ENCODE assay signal across 32 cellular contexts in the genomic region with DNA sequence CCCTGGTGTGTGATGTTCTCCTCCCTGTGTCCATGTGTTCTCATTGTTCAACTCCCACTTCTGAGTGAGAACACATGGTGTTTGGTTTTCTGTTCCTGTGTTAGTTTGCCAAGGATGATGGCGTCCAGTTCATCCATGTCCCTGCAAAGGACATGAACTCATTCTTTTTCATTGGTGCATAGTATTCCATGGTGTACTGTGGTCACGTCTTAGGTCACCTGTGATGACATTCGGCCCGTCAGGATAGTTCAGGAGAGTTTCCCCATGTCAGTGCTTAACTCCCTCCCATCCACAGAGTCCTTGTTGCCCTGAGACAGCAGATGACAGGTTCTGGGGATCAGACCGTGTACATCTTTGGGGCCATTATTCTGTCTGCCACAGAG. TPM values are rescaled to one million over a fixed set of nuclear protein-coding genes. Genes with fewer than 3 reads are reported as not detected.
"Had no signal": no experiment of that assay in that cellular context is flagged by ENCODE, and none has a peak within 500 bp of the region (broad histone marks: within the 10 kb centered on the region; RNA-seq: fewer than 3 reads in every experiment).

No MANE protein-coding gene starts in this region.

- H3K4me3 ChIP-seq: ascending aorta, cardiac muscle cell had no signal

- H3K27me3 Mint-ChIP-seq: activated B cell treated with CpG ODN at 0.5 μM for 24 hours; activated CD4-positive, alpha-beta memory T cell treated with anti-CD3 and anti-CD28 coated beads for 36 hours; activated naive CD4-positive, alpha-beta T cell treated with anti-CD3 and anti-CD28 coated beads, Interleukin-2, amount 50 U/mL, for 24 hours; activated naive CD8-positive, alpha-beta T cell treated with anti-CD3 and anti-CD28 coated beads, Interleukin-2, amount 10 ng/mL, durations not matched to agents 7 days and 5 days; activated T-cell treated with anti-CD3 and anti-CD28 coated beads, Interleukin-2, amount 50 U/mL, for 24 hours had no signal

- ATAC-seq: Panc1, SK-N-SH treated with all-trans-retinoic acid at 6 μM for 48 hours had no signal

- H3K27ac Mint-ChIP-seq: activated B cell treated with CpG ODN at 0.5 μM for 24 hours; activated CD4-positive, alpha-beta memory T cell treated with anti-CD3 and anti-CD28 coated beads for 36 hours; activated naive CD4-positive, alpha-beta T cell treated with anti-CD3 and anti-CD28 coated beads, Interleukin-2, amount 50 U/mL, for 24 hours; activated naive CD8-positive, alpha-beta T cell treated with anti-CD3 and anti-CD28 coated beads, Interleukin-2, amount 10 ng/mL, durations not matched to agents 7 days and 5 days; activated T-cell treated with anti-CD3 and anti-CD28 coated beads, Interleukin-2, amount 50 U/mL, for 24 hours; activated T-helper 2 cell treated with anti-CD3 and anti-CD28 coated beads, Interferon-gamma antibody, Interleukin-2, Interleukin-4, amounts not matched to agents 10 μg/mL and 5 μg/mL and 100 μg/mL, durations not matched to agents 14 hours and 24 hours and 36 hours had no signal

- DNase-seq: activated B cell treated with CpG ODN at 0.5 μM for 24 hours; activated CD4-positive, alpha-beta memory T cell treated with anti-CD3 and anti-CD28 coated beads for 36 hours; activated CD4-positive, alpha-beta T cell treated with anti-CD3 and anti-CD28 coated beads for 4 hours; activated CD4-positive, alpha-beta T cell treated with anti-CD3 and anti-CD28 coated beads, Interleukin-2, amount 50 U/mL, for 1 hour; activated CD4-positive, CD25-positive, alpha-beta regulatory T cell treated with anti-CD3 and anti-CD28 coated beads, Interleukin-2, amount 50 U/mL, for 72 hours; activated gamma-delta T cell; activated naive CD4-positive, alpha-beta T cell treated with Interleukin-2 at 50 U/mL for 16 hours; activated naive CD8-positive, alpha-beta T cell treated with anti-CD3 and anti-CD28 coated beads, Interleukin-2, amount 10 ng/mL, durations not matched to agents 7 days and 5 days; activated T-cell treated with anti-CD3 and anti-CD28 coated beads, Interleukin-2, amount 50 U/mL, for 24 hours; amygdala; NCI-H1092 treated with DMSO at 0.1 percent for 48 hours; NCI-H1417; NCI-H187 treated with DMSO at 0.1 percent for 48 hours; NCI-H2081; NCI-H345; NCI-H524 treated with DMSO at 0.1 percent for 48 hours; SIG-M5; T-helper 1 cell; T-helper 2 cell; T-helper 9 cell had no signal

- H3K9me3 ChIP-seq: ascending aorta had no signal

- H3K4me1 ChIP-seq: ascending aorta had no signal

- H3K27ac ChIP-seq: ascending aorta, cardiac muscle cell, VCaP had no signal

- H3K4me3 Mint-ChIP-seq: activated B cell treated with CpG ODN at 0.5 μM for 24 hours; activated CD4-positive, alpha-beta memory T cell treated with anti-CD3 and anti-CD28 coated beads for 36 hours; activated naive CD4-positive, alpha-beta T cell treated with anti-CD3 and anti-CD28 coated beads, Interleukin-2, amount 50 U/mL, for 24 hours; activated naive CD8-positive, alpha-beta T cell treated with anti-CD3 and anti-CD28 coated beads, Interleukin-2, amount 10 ng/mL, durations not matched to agents 7 days and 5 days; activated T-cell treated with anti-CD3 and anti-CD28 coated beads, Interleukin-2, amount 50 U/mL, for 24 hours had no signal

- H3K27me3 ChIP-seq: ascending aorta, cardiac muscle cell had no signal

- H3K4me1 Mint-ChIP-seq: activated B cell treated with CpG ODN at 0.5 μM for 24 hours had no signal

- H3K9me3 Mint-ChIP-seq: activated B cell treated with CpG ODN at 0.5 μM for 24 hours; activated CD4-positive, alpha-beta memory T cell treated with anti-CD3 and anti-CD28 coated beads for 36 hours; activated naive CD4-positive, alpha-beta T cell treated with anti-CD3 and anti-CD28 coated beads, Interleukin-2, amount 50 U/mL, for 24 hours; activated T-cell treated with anti-CD3 and anti-CD28 coated beads, Interleukin-2, amount 50 U/mL, for 24 hours; activated T-helper 2 cell treated with anti-CD3 and anti-CD28 coated beads, Interferon-gamma antibody, Interleukin-2, Interleukin-4, amounts not matched to agents 10 μg/mL and 5 μg/mL and 100 μg/mL, durations not matched to agents 14 hours and 24 hours and 36 hours had no signal

RNA-seq across cellular contexts. Expression of a gene that starts 26.2 kb away (rescaled TPM):
- total RNA-seq: activated B cell treated with CpG ODN at 0.5 μM for 24 hours; activated CD4-positive, alpha-beta memory T cell treated with anti-CD3 and anti-CD28 coated beads for 36 hours; activated naive CD8-positive, alpha-beta T cell treated with anti-CD3 and anti-CD28 coated beads, Interleukin-2, amount 10 ng/mL, durations not matched to agents 7 days and 5 days; activated T-helper 2 cell treated with anti-CD3 and anti-CD28 coated beads, Interferon-gamma antibody, Interleukin-2, Interleukin-4, amounts not matched to agents 10 μg/mL and 5 μg/mL and 100 μg/mL, durations not matched to agents 14 hours and 24 hours and 36 hours; ascending aorta; M059J; RPMI7951; SK-MEL-5 had no signal
- polyA plus RNA-seq: adipose tissue, cardiac muscle cell had no signal

RNA-seq across cellular contexts. Expression of a gene that starts 47.9 kb away (rescaled TPM):
- total RNA-seq: activated B cell treated with CpG ODN at 0.5 μM for 24 hours; activated CD4-positive, alpha-beta memory T cell treated with anti-CD3 and anti-CD28 coated beads for 36 hours; activated T-helper 2 cell treated with anti-CD3 and anti-CD28 coated beads, Interferon-gamma antibody, Interleukin-2, Interleukin-4, amounts not matched to agents 10 μg/mL and 5 μg/mL and 100 μg/mL, durations not matched to agents 14 hours and 24 hours and 36 hours; ascending aorta; cardiac muscle cell; M059J; NCI-H460; RPMI7951; SK-MEL-5 had no signal
- polyA plus RNA-seq: cardiac muscle cell had no signal

RNA-seq across cellular contexts. Expression of a gene that starts 52.4 kb away (rescaled TPM):
- total RNA-seq: activated B cell treated with CpG ODN at 0.5 μM for 24 hours; activated CD4-positive, alpha-beta memory T cell treated with anti-CD3 and anti-CD28 coated beads for 36 hours; activated naive CD8-positive, alpha-beta T cell treated with anti-CD3 and anti-CD28 coated beads, Interleukin-2, amount 10 ng/mL, durations not matched to agents 7 days and 5 days; activated T-helper 2 cell treated with anti-CD3 and anti-CD28 coated beads, Interferon-gamma antibody, Interleukin-2, Interleukin-4, amounts not matched to agents 10 μg/mL and 5 μg/mL and 100 μg/mL, durations not matched to agents 14 hours and 24 hours and 36 hours; ascending aorta; cardiac muscle cell; M059J; NCI-H460; RPMI7951; SK-MEL-5 had no signal
- polyA plus RNA-seq: adipose tissue, cardiac muscle cell had no signal
